ENCODE assay signal across 9 cellular contexts in genomic region chr16:68995011-68995504, GRCh38.
DNase-seq lines count a peak whose midpoint lies in the region; ATAC-seq, FAIRE-seq and TF ChIP-seq lines count a peak whose summit lies in the region.
"Had no signal": no experiment of that assay in that cellular context is flagged by ENCODE, and none has a peak within 500 bp of the region (broad histone marks: within the 10 kb centered on the region; RNA-seq: fewer than 3 reads in every experiment).

No MANE protein-coding gene starts in this region.

- BruUV-seq in GM12878 (replicated peaks; lab: Mats Ljungman, UMichigan): no TSS peak
- BruUV-seq in HepG2 (replicated peaks; lab: Mats Ljungman, UMichigan): no TSS peak

- H4K20me1 ChIP-seq in GM12878 (ENCODE audit: control insufficient read depth, insufficient read depth): no peaks in the 10 kb centered on the region
- no peaks in the 10 kb centered on the region for H4K20me1 ChIP-seq in HepG2 (ENCODE audit: insufficient read depth, low read length)

- CTCF ChIA-PET in GM12878 (lab: Yijun Ruan, JAX): interaction anchor here (1.1 to 2.4 kb wide), 2 partner anchors 129 to 579 kb away, joined by 3 to 11 read pairs; no protein-coding TSS in a partner anchor
- CTCF ChIA-PET in HepG2 (lab: Yijun Ruan, JAX; ENCODE audit: low intra/inter-chr PET ratio, low total read pairs): interaction anchor here (0.9 to 1.5 kb wide), 2 partner anchors 45 to 129 kb away, joined by 4 read pairs; no protein-coding TSS in a partner anchor

- RAD21 ChIA-PET in GM12878 (lab: Charles Lee; ENCODE audit: unreplicated experiment): no interaction called here

- H3K27ac ChIP-seq in GM12878 (ENCODE audit: control insufficient read depth, insufficient read depth): no peak overlapping the region
- H3K27ac ChIP-seq in HepG2 (ENCODE audit: extremely low read length, insufficient read depth, low read length): no peak overlapping the region

- H3K27me3 ChIP-seq in GM12878 (replicated peaks in 1 of 2; ENCODE audit: control insufficient read depth in 2 of 2, insufficient read depth in 2 of 2, low read length in 1 of 2) (no peaks in the 10 kb centered on the region), HepG2 (ENCODE audit: control insufficient read depth in 1 of 2, insufficient read depth in 2 of 2, low read length in 2 of 2) (no peaks in the 10 kb centered on the region)

- H2AFZ ChIP-seq in GM12878 (ENCODE audit: control insufficient read depth, low read depth, low read length): no peak overlapping the region
- no peak overlapping the region for H2AFZ ChIP-seq in HepG2 (ENCODE audit: low read length)

- DNase-seq in DMS79 treated with DMSO at 0.1 percent for 48 hours (lab: John Stamatoyannopoulos, UW) (peak; percentile 25), LHCN-M2 (ENCODE audit: low read depth) (peak; percentile 64), GM12878 (ENCODE audit: low read depth, low spot score) (no peak), HepG2 (ENCODE audit: low spot score) (peak; percentile 78), NCI-H1048 (lab: John Stamatoyannopoulos, UW) (no peak)
- no peak for DNase-seq in activated CD8-positive, alpha-beta memory T cell treated with anti-CD3 and anti-CD28 coated beads for 24 hours
- DNase-seq in activated T-cell treated with anti-CD3 and anti-CD28 coated beads, Interleukin-2, amount 50 U/mL, for 1 hour: no peak
- DNase-seq: activated CD4-positive, alpha-beta T cell treated with anti-CD3 and anti-CD28 coated beads, Interleukin-2, amount 10 ng/mL, durations not matched to agents 24 days and 14 days had no signal

- TF ChIP-seq CTCF in GM12878 (IDR thresholded peaks at IDR 0.05 in 2 of 3, conservative IDR thresholded peaks at IDR 0.05 in 1 of 3; ENCODE audit: control insufficient read depth in 2 of 3, extremely low read depth in 1 of 3, insufficient read depth in 1 of 3, low read depth in 3 of 3, low read length in 3 of 3): peak; percentile 35 to 39 (median 36); a peak in 5 of 6 replicates
- peak; percentile 63 for TF ChIP-seq CTCF in HepG2 (CRISPR knock-in tag; IDR thresholded peaks at IDR 0.05)

- SMC1A ChIA-PET in GM12878 (lab: Charles Lee; ENCODE audit: uncharacterized antibody, unreplicated experiment): interaction anchor here (0.6 to 1.5 kb wide), 2 partner anchors 102 to 118 kb away, joined by 3 to 5 read pairs; no protein-coding TSS in a partner anchor

- no peak for FAIRE-seq in GM12878 (lab: Jason Lieb, UNC)
- peak; percentile 61 for FAIRE-seq in HepG2 (lab: Jason Lieb, UNC)

- H3K4me3 ChIP-seq in GM12878 (no peak overlapping the region), HepG2 (replicated peaks in 1 of 3; ENCODE audit: insufficient read depth in 1 of 3, low read depth in 2 of 3, low read length in 3 of 3) (no peak overlapping the region)

- no peaks in the 10 kb centered on the region for H3K9me3 ChIP-seq in GM12878 (replicated peaks; ENCODE audit: control insufficient read depth, insufficient read depth, low read length)
- H3K9me3 ChIP-seq in HepG2 (ENCODE audit: low read length): no peaks in the 10 kb centered on the region

- TF ChIP-seq POLR2A in GM12878 (IDR thresholded peaks at IDR 0.05; ENCODE audit: low read depth, low read length): no peak
- TF ChIP-seq POLR2A in HepG2 (IDR thresholded peaks at IDR 0.05; ENCODE audit: insufficient read depth in 1 of 2, low read depth in 2 of 2, low read length in 2 of 2): no peak

- H3K9ac ChIP-seq in GM12878 (ENCODE audit: control insufficient read depth, insufficient read depth, low read length) (no peak overlapping the region), HepG2 (ENCODE audit: insufficient read depth, low read depth, low read length) (no peak overlapping the region)

- TF ChIP-seq EP300 in GM12878 (IDR thresholded peaks at IDR 0.05; ENCODE audit: borderline replicate concordance in 1 of 2, control insufficient read depth in 1 of 2, low read depth in 2 of 2, low read length in 2 of 2) (no peak), HepG2 (IDR thresholded peaks at IDR 0.05; ENCODE audit: low read depth in 2 of 2, low read length in 2 of 2) (no peak), HepG2 (CRISPR knock-in tag; IDR thresholded peaks at IDR 0.05; ENCODE audit: borderline replicate concordance) (no peak)

- no peaks in the 10 kb centered on the region for H3K36me3 ChIP-seq in GM12878 (ENCODE audit: control insufficient read depth in 2 of 2, insufficient read depth in 2 of 2, low read length in 1 of 2)
- H3K36me3 ChIP-seq in HepG2 (replicated peaks in 1 of 2; ENCODE audit: control insufficient read depth in 1 of 2, insufficient read depth in 2 of 2, low read length in 2 of 2): no peaks in the 10 kb centered on the region

- POLR2A ChIA-PET in GM12878 (lab: Charles Lee) (interaction anchor here (0.5 to 0.6 kb wide), 2 partner anchors 17 to 218 kb away, joined by 3 to 6 read pairs; no protein-coding TSS in a partner anchor), HepG2 (lab: Yijun Ruan, JAX) (no interaction called here)

- H3K79me2 ChIP-seq in GM12878 (ENCODE audit: control insufficient read depth, insufficient read depth, low read length): no peaks in the 10 kb centered on the region
- no peaks in the 10 kb centered on the region for H3K79me2 ChIP-seq in HepG2 (ENCODE audit: insufficient read depth, low read length)

- H3K4me1 ChIP-seq in GM12878 (ENCODE audit: control insufficient read depth, insufficient read depth, low read length) (peaks cover 2% of the 10 kb centered on the region; the same call in 1 of the 2 replicates), HepG2 (ENCODE audit: insufficient read depth, low read length) (peaks cover 60% of the 10 kb centered on the region)

- in situ Hi-C loops in GM12878 (cut with MboI) (no loop called here), HepG2 (cut with HindIII; ENCODE audit: extremely low pct_ligation_motif_present, low pct_unique_long_range_greater_than_20kb) (loop anchor here (10.0 kb wide), 1 partner anchor 110 kb away; the partner anchor contains the start of gene HAS3)

- ATAC-seq in GM12878: peak; percentile 82
- ATAC-seq in HepG2: peak; percentile 85
- ATAC-seq in HG03280 (IDR thresholded peaks at IDR 0.05; ENCODE audit: unreplicated experiment): no peak

- intact Hi-C loops in GM12878 (cut with micrococcal nuclease; ENCODE audit: unreplicated experiment) (loop anchor here (2.0 kb wide), 1 partner anchor 130 kb away; no protein-coding TSS in a partner anchor), HepG2 (cut with micrococcal nuclease; ENCODE audit: unreplicated experiment) (loop anchor here (2.0 to 10.0 kb wide), 5 partner anchors 47 to 150 kb away; partner anchors contain the start of genes HAS3 and TANGO6)

- TF ChIP-seq RAD21 in GM12878 (IDR thresholded peaks at IDR 0.05; ENCODE audit: insufficient read depth, low read depth, low read length) (peak; percentile 35; the same call in 1 of the 2 replicates), HepG2 (CRISPR knock-in tag; IDR thresholded peaks at IDR 0.05) (peak; percentile 72)

- H3K4me2 ChIP-seq in GM12878 (ENCODE audit: control insufficient read depth, insufficient read depth) (no peak overlapping the region), HepG2 (ENCODE audit: low read depth, low read length) (no peak overlapping the region)

TF ChIP-seq in GM12878, 131 proteins besides CTCF, POLR2A, EP300 and RAD21:
- TF ChIP-seq WRNIP1 (IDR thresholded peaks at IDR 0.05; ENCODE audit: borderline replicate concordance, low read depth, low read length) (no peak), CREM (IDR thresholded peaks at IDR 0.05; ENCODE audit: low read depth) (no peak), SMC3 (IDR thresholded peaks at IDR 0.05; ENCODE audit: borderline replicate concordance, low read length) (0 out of 2 replicates have a peak, but pooled peaks have one; percentile 23), ZNF384 (IDR thresholded peaks at IDR 0.05; ENCODE audit: borderline replicate concordance, low read depth, low read length) (no peak), BHLHE40 (IDR thresholded peaks at IDR 0.05; ENCODE audit: borderline replicate concordance in 1 of 2, low read depth in 2 of 2, low read length in 1 of 2) (no peak)

TF ChIP-seq in HepG2, 621 proteins besides CTCF, POLR2A, EP300 and RAD21 (continues in another document):
- TF ChIP-seq, protein P1, sequence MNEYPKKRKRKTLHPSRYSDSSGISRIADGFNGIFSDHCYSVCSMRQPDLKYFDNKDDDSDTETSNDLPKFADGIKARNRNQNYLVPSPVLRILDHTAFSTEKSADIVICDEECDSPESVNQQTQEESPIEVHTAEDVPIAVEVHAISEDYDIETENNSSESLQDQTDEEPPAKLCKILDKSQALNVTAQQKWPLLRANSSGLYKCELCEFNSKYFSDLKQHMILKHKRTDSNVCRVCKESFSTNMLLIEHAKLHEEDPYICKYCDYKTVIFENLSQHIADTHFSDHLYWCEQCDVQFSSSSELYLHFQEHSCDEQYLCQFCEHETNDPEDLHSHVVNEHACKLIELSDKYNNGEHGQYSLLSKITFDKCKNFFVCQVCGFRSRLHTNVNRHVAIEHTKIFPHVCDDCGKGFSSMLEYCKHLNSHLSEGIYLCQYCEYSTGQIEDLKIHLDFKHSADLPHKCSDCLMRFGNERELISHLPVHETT (CRISPR knock-in tag; conservative IDR thresholded peaks at IDR 0.05): no peak
- no peak for TF ChIP-seq ZNF451 (CRISPR knock-in tag; IDR thresholded peaks at IDR 0.05)
- peak; percentile 28 for TF ChIP-seq TEAD3 (CRISPR knock-in tag; optimal IDR thresholded peaks at IDR 0.05; ENCODE audit: borderline replicate concordance)
- TF ChIP-seq XRCC5 (optimal IDR thresholded peaks at IDR 0.05; ENCODE audit: low read length): peak; percentile 43
- peak; percentile 67 for TF ChIP-seq STAG1 (CRISPR knock-in tag; IDR thresholded peaks at IDR 0.05)
- TF ChIP-seq GATAD2A (CRISPR knock-in tag; IDR thresholded peaks at IDR 0.05): 0 out of 2 replicates have a peak, but pooled peaks have one; percentile 17
- TF ChIP-seq SYNCRIP (IDR thresholded peaks at IDR 0.05; ENCODE audit: insufficient read depth, low read depth, low read length): no peak
- TF ChIP-seq KAT7 (CRISPR knock-in tag; IDR thresholded peaks at IDR 0.05; ENCODE audit: borderline replicate concordance): no peak
- 0 out of 2 replicates have a peak, but pooled peaks have one; percentile 27 for TF ChIP-seq ZNF331 (CRISPR knock-in tag; IDR thresholded peaks at IDR 0.05)
- TF ChIP-seq GLI4 (CRISPR knock-in tag; IDR thresholded peaks at IDR 0.05; ENCODE audit: borderline replicate concordance): no peak

Comparison
In these comparisons a context has a peak if more than half of its experiments do, and no peak if none do; other contexts are left out.
1. DNase-seq: peak in DMS79 treated with DMSO at 0.1 percent for 48 hours (single experiment), LHCN-M2 (single experiment) and HepG2 (single experiment); none in GM12878 (single experiment), activated CD8-positive, alpha-beta memory T cell treated with anti-CD3 and anti-CD28 coated beads for 24 hours (single experiment), NCI-H1048 (single experiment) and activated T-cell treated with anti-CD3 and anti-CD28 coated beads, Interleukin-2, amount 50 U/mL, for 1 hour (single experiment).